ENCODE assay signal across 12 cellular contexts in the genomic region with DNA sequence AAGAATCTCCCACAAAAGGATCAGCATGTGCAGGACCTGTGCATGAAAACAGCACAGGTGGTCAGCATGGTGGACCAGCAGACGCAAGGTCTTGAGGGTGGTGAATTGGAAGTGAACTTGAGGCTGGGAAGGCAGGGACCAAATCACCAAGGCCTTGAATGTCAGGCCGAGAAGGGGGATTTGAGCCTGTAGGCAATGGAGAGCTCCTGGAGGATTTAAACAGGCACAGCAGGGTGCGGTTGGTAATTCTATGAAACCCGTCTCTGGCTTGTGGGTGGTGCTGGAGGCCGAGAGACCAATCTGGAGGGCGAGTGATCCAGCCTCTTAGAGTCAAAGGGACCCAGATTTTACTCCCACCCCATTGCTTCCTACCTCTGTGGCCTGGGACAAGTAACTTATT. TPM values are rescaled to one million over a fixed set of nuclear protein-coding genes. Genes with fewer than 3 reads are reported as not detected.
DNase-seq lines count a peak whose midpoint lies in the region; ATAC-seq and TF ChIP-seq lines count a peak whose summit lies in the region.
"Had no signal": no experiment of that assay in that cellular context is flagged by ENCODE, and none has a peak within 500 bp of the region (broad histone marks: within the 10 kb centered on the region; RNA-seq: fewer than 3 reads in every experiment).

No MANE protein-coding gene starts in this region.

- H2AFZ ChIP-seq in neuron (ENCODE audit: low read depth, low read length): no peak overlapping the region

- H3K27me3 ChIP-seq in NT2/D1 (ENCODE audit: insufficient read depth, insufficient read length) (no peaks in the 10 kb centered on the region), esophagus (ENCODE audit: control insufficient read depth in 1 of 2, insufficient read depth in 2 of 2, low read length in 2 of 2) (no peaks in the 10 kb centered on the region), neuron (ENCODE audit: insufficient read depth, low read length) (no peaks in the 10 kb centered on the region)

- TF ChIP-seq CTCF in C4-2B (conservative IDR thresholded peaks at IDR 0.05): no peak

- peaks cover 23% of the 10 kb centered on the region for H3K9me3 ChIP-seq in NT2/D1 (ENCODE audit: insufficient read depth, low read length)
- no peaks in the 10 kb centered on the region for H3K9me3 ChIP-seq in esophagus (ENCODE audit: control insufficient read depth in 2 of 2, insufficient read depth in 1 of 2, low read depth in 1 of 2, low read length in 1 of 2)
- H3K9me3 ChIP-seq in neuron (ENCODE audit: low read length): peaks cover 10% of the 10 kb centered on the region

- H3K36me3 ChIP-seq in NT2/D1 (ENCODE audit: insufficient read depth, insufficient read length, low read length): peaks cover 33% of the 10 kb centered on the region
- H3K36me3 ChIP-seq in esophagus (ENCODE audit: control insufficient read depth in 2 of 2, insufficient read depth in 2 of 2, low read length in 1 of 2): peaks cover 0 to 6% of the 10 kb centered on the region in 2 donors
- peaks cover 8% of the 10 kb centered on the region for H3K36me3 ChIP-seq in neuron (ENCODE audit: insufficient read depth, low read length)

- 50 to 62% methylated on average over 6 of the region's 6 CpGs for WGBS in esophagus, 2 donors

- H3K4me1 ChIP-seq in NT2/D1 (ENCODE audit: insufficient read depth, insufficient read length) (peaks cover 16% of the 10 kb centered on the region), esophagus (ENCODE audit: control insufficient read depth in 2 of 2, insufficient read depth in 2 of 2, low read length in 1 of 2) (peaks cover 8 to 50% of the 10 kb centered on the region in 2 donors), neuron (ENCODE audit: insufficient read depth, low read length) (peaks cover 23% of the 10 kb centered on the region)

- no peak for ATAC-seq in HG02759 (IDR thresholded peaks at IDR 0.05; ENCODE audit: unreplicated experiment)
- ATAC-seq in GM21528 (IDR thresholded peaks at IDR 0.05; ENCODE audit: low FRiP score, unreplicated experiment): no peak
- no peak for ATAC-seq in GM21515 (IDR thresholded peaks at IDR 0.05; ENCODE audit: unreplicated experiment)
- no peak for ATAC-seq in left lobe of liver

- peak overlapping the region; percentile 4; the same call in 1 of the 2 replicates for H3K27ac ChIP-seq in C4-2B
- peak overlapping the region; percentile 95 to 97 for H3K27ac ChIP-seq in esophagus (ENCODE audit: low read depth in 2 of 2, low read length in 1 of 2)

- H3K9ac ChIP-seq in NT2/D1 (ENCODE audit: insufficient read length, low read depth): no peak overlapping the region

- DNase-seq in NT2/D1 (ENCODE audit: low read depth, low spot score) (no peak), left lobe of liver (ENCODE audit: low spot score) (no peak)
- DNase-seq: activated naive CD4-positive, alpha-beta T cell treated with anti-CD3 and anti-CD28 coated beads for 36 hours; COR-L47; effector CD4-positive, alpha-beta T cell; NCI-H2081 treated with DMSO at 0.1 percent for 48 hours had no signal

- H3K4me3 ChIP-seq in NT2/D1 (ENCODE audit: insufficient read length, low read depth) (peak overlapping the region; percentile 81), esophagus (ENCODE audit: low read depth in 1 of 2, low read length in 2 of 2) (peak overlapping the region; percentile 89 to 94), neuron (ENCODE audit: low read length) (peak overlapping the region; percentile 96)

RNA-seq across cellular contexts. Expression of a gene that starts 2.4 kb away (rescaled TPM):
- polyA plus RNA-seq in esophagus: 10 to 100 TPM; 23.9 to 34.8 TPM
- total RNA-seq in left lobe of liver: 547 TPM
